8 cellular contexts compared by ENCODE assay signal in the genomic region with DNA sequence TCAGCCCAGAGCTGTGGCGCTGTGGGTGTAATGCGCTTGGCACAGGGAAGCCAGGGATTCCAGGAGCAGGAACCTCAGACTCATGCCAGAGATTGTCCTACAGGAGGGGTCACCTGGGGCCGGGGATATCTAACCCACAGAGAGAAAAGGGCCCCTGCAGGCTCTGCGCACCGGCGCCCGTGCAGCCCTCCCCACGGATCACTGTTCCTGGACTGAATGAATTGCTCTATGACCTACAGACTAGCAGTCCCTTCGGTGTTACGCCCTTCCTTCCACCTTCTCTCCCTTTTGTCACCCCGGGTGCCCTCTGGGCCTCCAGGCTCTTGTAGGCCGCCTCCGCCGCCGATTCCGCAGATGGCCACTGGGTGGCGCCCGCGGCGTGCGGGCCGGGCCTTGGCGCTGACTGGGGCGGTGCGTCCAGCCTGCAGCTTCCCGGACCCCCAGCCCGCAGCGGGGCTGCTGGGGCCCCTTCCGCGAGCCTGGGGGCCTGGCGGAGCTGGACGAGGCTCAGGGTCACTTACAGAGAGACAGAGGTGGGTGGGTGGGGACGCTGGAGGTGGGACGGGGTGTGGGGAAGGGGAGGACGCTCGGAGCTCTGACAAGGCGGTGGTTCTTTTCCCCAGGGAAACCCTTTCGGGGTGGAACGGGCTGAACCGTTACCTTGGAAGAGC.
DNase-seq lines count a peak whose midpoint lies in the region; ATAC-seq, FAIRE-seq and TF ChIP-seq lines count a peak whose summit lies in the region.

No MANE protein-coding gene starts in this region.

- POLR2A ChIA-PET in activated CD8-positive, alpha-beta T cell treated with anti-CD3 and anti-CD28 coated beads for 36 hours (lab: Charles Lee) = no interaction called here
- POLR2A ChIA-PET in H1 (lab: Charles Lee; ENCODE audit: partially characterized antibody) = interaction anchor here (1.4 kb wide), 1 partner anchor 10 kb away, joined by 7 read pairs; no protein-coding TSS in a partner anchor

- H4K20me1 ChIP-seq in H1 (replicated peaks in 1 of 2; ENCODE audit: control insufficient read depth in 1 of 2, insufficient read depth in 2 of 2, low read length in 2 of 2) = no peaks in the 10 kb centered on the region

- TF ChIP-seq POLR2A in H1 (IDR thresholded peaks at IDR 0.05; ENCODE audit: control extremely low read depth in 1 of 2, low read depth in 2 of 2, low read length in 2 of 2) = no peak

- TF ChIP-seq RAD21 in H1 (IDR thresholded peaks at IDR 0.05 in 1 of 2, conservative IDR thresholded peaks at IDR 0.05 in 1 of 2; ENCODE audit: low read depth in 2 of 2, low read length in 2 of 2) = peak; percentile 97 to 100

- H3K4me3 Mint-ChIP-seq in activated CD8-positive, alpha-beta T cell treated with anti-CD3 and anti-CD28 coated beads for 36 hours = no peak overlapping the region

- peak overlapping the region; percentile 92; the same call in 1 of the 2 replicates for H2AFZ ChIP-seq in H1 (ENCODE audit: low read length)

- no peak overlapping the region for H2BK5ac ChIP-seq in H1 (ENCODE audit: low read depth, low read length)

- no peak overlapping the region for H3K9ac ChIP-seq in H1 (replicated peaks in 1 of 4; ENCODE audit: extremely low read depth in 1 of 4, low read depth in 3 of 4, low read length in 3 of 4)

- no peak overlapping the region for H2BK20ac ChIP-seq in H1 (ENCODE audit: low read length)

- H3K9me3 ChIP-seq in H1 (ENCODE audit: insufficient read depth in 2 of 2, low read depth in 1 of 2, low read length in 1 of 2) = no peaks in the 10 kb centered on the region; a peak in 1 of 4 replicates

- no peak overlapping the region for H3K18ac ChIP-seq in H1 (ENCODE audit: extremely low read depth, low read length)

- H3K9me3 Mint-ChIP-seq in activated CD8-positive, alpha-beta T cell treated with anti-CD3 and anti-CD28 coated beads for 36 hours = peaks cover 3% of the 10 kb centered on the region

- H4K8ac ChIP-seq in H1 (ENCODE audit: extremely low read depth, insufficient read depth, low read length) = peak overlapping the region; percentile 87; the same call in 1 of the 2 replicates

- H3K4me3 ChIP-seq in GM06990 (replicated peaks; ENCODE audit: low read depth, low read length) (peak overlapping the region; percentile 10; the same call in 1 of the 2 replicates), H1 (ENCODE audit: extremely low read depth in 1 of 4, insufficient read depth in 2 of 4, low read depth in 3 of 4, low read length in 4 of 4) (peak overlapping the region in 3 of 4 experiments; percentile 16 to 63 (median 26); a peak in 4 of 8 replicates)

- whole genome bisulfite sequencing in H1 (ENCODE audit: extremely low coverage in 1 of 2, insufficient coverage in 1 of 2, insufficient read length in 1 of 2, insufficient replicate concordance in 2 of 2, low coverage in 1 of 2, low lambda C conversion rate in 2 of 2, missing lambda C conversion rate in 1 of 2), 2 experiments = 9% methylated on average over 30 of the region's 40 CpGs; no CpG with 5 or more reads in 1 of the 2 experiments

- no peak overlapping the region for H3K27ac Mint-ChIP-seq in activated CD8-positive, alpha-beta T cell treated with anti-CD3 and anti-CD28 coated beads for 36 hours

- H3K27ac ChIP-seq in H1 (ENCODE audit: low read depth, low read length) = no peak overlapping the region

- no peaks in the 10 kb centered on the region for H3K36me3 Mint-ChIP-seq in activated CD8-positive, alpha-beta T cell treated with anti-CD3 and anti-CD28 coated beads for 36 hours (ENCODE audit: low read depth)

- H3K4me1 ChIP-seq in H1 (replicated peaks in 1 of 4; ENCODE audit: control insufficient read depth in 3 of 4, insufficient read depth in 4 of 4, low read length in 3 of 4) = peaks cover 0 to 2% (median 0%) of the 10 kb centered on the region in 4 experiments; a peak in 1 of 7 replicates

- no peaks in the 10 kb centered on the region for H3K4me1 Mint-ChIP-seq in activated CD8-positive, alpha-beta T cell treated with anti-CD3 and anti-CD28 coated beads for 36 hours (ENCODE audit: low read depth)

- peak; percentile 78 for ATAC-seq in HG02642 (IDR thresholded peaks at IDR 0.05; ENCODE audit: poor library complexity, unreplicated experiment)
- ATAC-seq in activated CD8-positive, alpha-beta T cell treated with anti-CD3 and anti-CD28 coated beads for 36 hours = peak; percentile 94
- no peak for ATAC-seq in GM21717 (IDR thresholded peaks at IDR 0.05; ENCODE audit: unreplicated experiment)

- TF ChIP-seq EP300 in H1 (IDR thresholded peaks at IDR 0.05; ENCODE audit: borderline replicate concordance in 1 of 2, low read depth in 2 of 2, low read length in 2 of 2) = 0 out of 3 replicates have a peak, but pooled peaks of 1 of the 2 experiments have one; percentile 48

- FAIRE-seq in H1 (lab: Jason Lieb, UNC) = no peak

- H2AK5ac ChIP-seq in H1 (ENCODE audit: low read depth, low read length) = no peak overlapping the region

- H3K79me2 ChIP-seq in H1 (ENCODE audit: control insufficient read depth in 1 of 2, insufficient read depth in 2 of 2, low read length in 2 of 2) = no peaks in the 10 kb centered on the region

- CTCF ChIA-PET in activated CD8-positive, alpha-beta T cell treated with anti-CD3 and anti-CD28 coated beads for 36 hours (lab: Charles Lee) = interaction anchor here (0.5 to 5.1 kb wide), 35 partner anchors 9 to 747 kb away, joined by 3 to 62 read pairs (median 4); no protein-coding TSS in a partner anchor
- CTCF ChIA-PET in H1 (lab: Charles Lee; ENCODE audit: partially characterized antibody) = interaction anchor here (0.5 to 6.6 kb wide), 43 partner anchors 9 to 518 kb away, joined by 3 to 91 read pairs (median 4); no protein-coding TSS in a partner anchor

- no peak overlapping the region for H3K14ac ChIP-seq in H1 (ENCODE audit: insufficient read length)

- no peak overlapping the region for H4K91ac ChIP-seq in H1 (replicated peaks; ENCODE audit: insufficient read length, low read length)

- H3K4ac ChIP-seq in H1 (replicated peaks; ENCODE audit: insufficient read length, low read depth, low read length) = no peak overlapping the region

- no peaks in the 10 kb centered on the region for H3K79me1 ChIP-seq in H1 (ENCODE audit: low read depth, low read length)

- H3K23ac ChIP-seq in H1 (ENCODE audit: insufficient read length) = no peak overlapping the region

- H3K36me3 ChIP-seq in GM06990 (ENCODE audit: control insufficient read depth, insufficient read depth, low read length) (no peaks in the 10 kb centered on the region), H1 (ENCODE audit: control insufficient read depth in 2 of 4, insufficient read depth in 4 of 4, low read length in 3 of 4) (no peaks in the 10 kb centered on the region)

- no peak overlapping the region for H2BK120ac ChIP-seq in H1 (replicated peaks; ENCODE audit: low read depth, low read length)

- no peaks in the 10 kb centered on the region for H3K23me2 ChIP-seq in H1 (ENCODE audit: low read depth, low read length)

- peak; percentile 85 for TF ChIP-seq CTCF in GM06990 (IDR thresholded peaks at IDR 0.05; ENCODE audit: insufficient read depth, low read length, poor library complexity, severe bottlenecking)
- peak; percentile 96 for TF ChIP-seq CTCF in activated CD8-positive, alpha-beta T cell treated with anti-CD3 and anti-CD28 coated beads for 36 hours (IDR thresholded peaks at IDR 0.05)
- peak; percentile 91 to 99 (median 95) for TF ChIP-seq CTCF in H1 (IDR thresholded peaks at IDR 0.05; ENCODE audit: control extremely low read depth in 1 of 3, insufficient read depth in 1 of 3, low read depth in 1 of 3, low read length in 3 of 3)

- DNase-seq in GM06990 (ENCODE audit: extremely low read depth, insufficient read length) (peak; percentile 81), NCI-H510A treated with DMSO at 0.1 percent for 48 hours (lab: John Stamatoyannopoulos, UW) (peak; percentile 24), H1 (ENCODE audit: low read depth in 1 of 2, low spot score in 2 of 2) (peak; percentile 58 to 98), middle frontal gyrus (ENCODE audit: extremely low spot score, low spot score) (peak; percentile 45)
- DNase-seq in activated CD8-positive, alpha-beta T cell treated with anti-CD3 and anti-CD28 coated beads for 36 hours = peak; percentile 79
- peak; percentile 46 to 58 for DNase-seq in stimulated activated CD8-positive, alpha-beta memory T cell treated with anti-CD3 and anti-CD28 coated beads, Interleukin-4, amount 100 ng/mL, for 1 hour (ENCODE audit: low read depth in 2 of 2, low spot score in 1 of 2)

- H3K56ac ChIP-seq in H1 (replicated peaks; ENCODE audit: insufficient read length, low read depth, low read length) = no peak overlapping the region

- peaks cover 2% of the 10 kb centered on the region for H3K27me3 Mint-ChIP-seq in activated CD8-positive, alpha-beta T cell treated with anti-CD3 and anti-CD28 coated beads for 36 hours

- peak overlapping the region; percentile 60; the same call in 1 of the 2 replicates for H2BK12ac ChIP-seq in H1 (ENCODE audit: low read depth, low read length)

- H4K5ac ChIP-seq in H1 (ENCODE audit: insufficient read length, low read depth, low read length) = no peak overlapping the region

- 0 out of 2 replicates have a peak overlapping the region, but pooled peaks have one; percentile 61 for H2BK15ac ChIP-seq in H1 (ENCODE audit: low read length)

- H3K27me3 ChIP-seq in GM06990 (replicated peaks; ENCODE audit: control insufficient read depth, insufficient read depth, low read length) = no peaks in the 10 kb centered on the region
- H3K27me3 ChIP-seq in H1 (replicated peaks in 1 of 4; ENCODE audit: control insufficient read depth in 3 of 4, extremely low read depth in 1 of 4, insufficient read depth in 3 of 4, low read length in 3 of 4) = peaks cover 0 to 8% (median 4%) of the 10 kb centered on the region in 4 experiments; a peak in 2 of 7 replicates

- H3K4me2 ChIP-seq in H1 (ENCODE audit: insufficient read depth in 1 of 2, low read depth in 2 of 2, low read length in 2 of 2) = peak overlapping the region in 1 of 2 experiments; percentile 73; a peak in 3 of 4 replicates

- intact Hi-C loops in activated CD8-positive, alpha-beta T cell treated with anti-CD3 and anti-CD28 coated beads for 36 hours (cut with micrococcal nuclease) = loop anchor here (1.0 to 10.0 kb wide), 2 partner anchors 125 to 235 kb away; no protein-coding TSS in a partner anchor

TF ChIP-seq in H1, 55 proteins besides CTCF, POLR2A, EP300 and RAD21 (continues in another document):
- peak; percentile 72 for TF ChIP-seq KDM4A (IDR thresholded peaks at IDR 0.05; ENCODE audit: low read depth, low read length, severe bottlenecking)
- TF ChIP-seq CHD2 (IDR thresholded peaks at IDR 0.05; ENCODE audit: low read length) = 0 out of 2 replicates have a peak, but pooled peaks have one; percentile 43
- TF ChIP-seq RXRA (IDR thresholded peaks at IDR 0.05; ENCODE audit: insufficient read depth, low read depth, low read length) = 0 out of 2 replicates have a peak, but pooled peaks have one; percentile 36
- peak; percentile 43 for TF ChIP-seq ASH2L (IDR thresholded peaks at IDR 0.05; ENCODE audit: low read length)
- no peak for TF ChIP-seq PHF8 (conservative IDR thresholded peaks at IDR 0.05; ENCODE audit: low read depth, low read length)
- no peak for TF ChIP-seq GTF2F1 (IDR thresholded peaks at IDR 0.05; ENCODE audit: borderline replicate concordance, low read depth, low read length)

Comparison
In these comparisons a context has a peak if more than half of its experiments do, and no peak if none do; other contexts are left out.
1. DNase-seq: peak in every context shown above with its lines; median percentile 81 in GM06990; 79 in activated CD8-positive, alpha-beta T cell treated with anti-CD3 and anti-CD28 coated beads for 36 hours; 78 in H1; 52 in stimulated activated CD8-positive, alpha-beta memory T cell treated with anti-CD3 and anti-CD28 coated beads, Interleukin-4, amount 100 ng/mL, for 1 hour; 45 in middle frontal gyrus; 24 in NCI-H510A treated with DMSO at 0.1 percent for 48 hours.